In genomic region chr7:124390301-124390700, GRCh38 we compare ENCODE assay signal across 23 cellular contexts.
DNase-seq lines count a peak whose midpoint lies in the region; ATAC-seq lines count a peak whose summit lies in the region.
"Had no signal": no experiment of that assay in that cellular context is flagged by ENCODE, and none has a peak within 500 bp of the region (broad histone marks: within the 10 kb centered on the region; RNA-seq: fewer than 3 reads in every experiment).

No MANE protein-coding gene starts in this region.

- H3K4me3 Mint-ChIP-seq in stimulated activated naive B cell treated with anti-CD40 and anti-IgM and Interleukin-4, amounts not matched to agents 10 μg/mL and 1 μg/mL and 100 μg/mL, for 72 hours, result no peak overlapping the region

- H3K27me3 Mint-ChIP-seq in stimulated activated naive B cell treated with anti-CD40 and anti-IgM and Interleukin-4, amounts not matched to agents 10 μg/mL and 1 μg/mL and 100 μg/mL, for 72 hours, result no peaks in the 10 kb centered on the region

- no peak overlapping the region for H3K27ac Mint-ChIP-seq in stimulated activated naive B cell treated with anti-CD40 and anti-IgM and Interleukin-4, amounts not matched to agents 10 μg/mL and 1 μg/mL and 100 μg/mL, for 72 hours

- no peaks in the 10 kb centered on the region for H3K9me3 Mint-ChIP-seq in stimulated activated naive B cell treated with anti-CD40 and anti-IgM and Interleukin-4, amounts not matched to agents 10 μg/mL and 1 μg/mL and 100 μg/mL, for 72 hours

- H3K4me1 Mint-ChIP-seq in stimulated activated naive B cell treated with anti-CD40 and anti-IgM and Interleukin-4, amounts not matched to agents 10 μg/mL and 1 μg/mL and 100 μg/mL, for 72 hours, result no peaks in the 10 kb centered on the region

- DNase-seq in Ammon's horn (ENCODE audit: low spot score) (peak; percentile 73), caudate nucleus (lab: John Stamatoyannopoulos, UW) (peak in 1 of 61 donors; percentile 37), inferior parietal cortex (ENCODE audit: extremely low spot score) (peak; percentile 73), pons (ENCODE audit: low spot score) (peak; percentile 96), dedifferentiated amniotic fluid mesenchymal stem cell (ENCODE audit: extremely low spot score) (no peak)
- no peak for DNase-seq in activated CD4-positive, CD25-positive, alpha-beta regulatory T cell (lab: John Stamatoyannopoulos, UW)
- no peak for DNase-seq in stimulated activated naive B cell treated with anti-CD40 and anti-IgM and Interleukin-4, amounts not matched to agents 10 μg/mL and 1 μg/mL and 100 μg/mL, for 72 hours
- DNase-seq: 8988T; ACHN; GM23248; H7; Karpas-422; NCI-H1092; NCI-H1436; NCI-H187; NCI-H2107; NCI-H524; NCI-H774; NK-92 treated with Interleukin-12 subunit alpha and Interleukin-12 subunit beta, amount 100 ng/mL, for 24 hours; PC-3; SJCRH30 had no signal

- no peak for ATAC-seq in GM21423 (IDR thresholded peaks at IDR 0.05; ENCODE audit: unreplicated experiment)
- ATAC-seq in stimulated activated naive B cell treated with anti-CD40 and anti-IgM and Interleukin-4, amounts not matched to agents 10 μg/mL and 1 μg/mL and 100 μg/mL, for 72 hours (replicated peaks), result no peak
- ATAC-seq: HepG2, PC-3 had no signal

- H3K36me3 Mint-ChIP-seq in stimulated activated naive B cell treated with anti-CD40 and anti-IgM and Interleukin-4, amounts not matched to agents 10 μg/mL and 1 μg/mL and 100 μg/mL, for 72 hours, result no peaks in the 10 kb centered on the region

- H3K27ac ChIP-seq in caudate nucleus (ENCODE audit: low read depth, low read length), result peak overlapping the region; percentile 79
- H3K27ac ChIP-seq: GM23248, SJCRH30 had no signal

Comparison
In these comparisons a context has a peak if more than half of its experiments do, and no peak if none do; other contexts are left out.
1. DNase-seq: peak in Ammon's horn (single experiment), inferior parietal cortex (single experiment) and pons (single experiment); none in activated CD4-positive, CD25-positive, alpha-beta regulatory T cell (0 of 4), dedifferentiated amniotic fluid mesenchymal stem cell (single experiment) and stimulated activated naive B cell treated with anti-CD40 and anti-IgM and Interleukin-4, amounts not matched to agents 10 μg/mL and 1 μg/mL and 100 μg/mL, for 72 hours (single experiment).